Comparison of ENCODE assay signal across 21 cellular contexts in genomic region chr20:1402149-1402548, GRCh38. TPM values are rescaled to one million over a fixed set of nuclear protein-coding genes. Genes with fewer than 3 reads are reported as not detected.
A peak's percentile ranks its signal among the peaks of the same experiment; 100 is the strongest.
DNase-seq lines count a peak whose midpoint lies in the region; ATAC-seq, FAIRE-seq and TF ChIP-seq lines count a peak whose summit lies in the region.
"Had no signal": no experiment of that assay in that cellular context is flagged by ENCODE, and none has a peak within 500 bp of the region (broad histone marks: within the 10 kb centered on the region; RNA-seq: fewer than 3 reads in every experiment).

No MANE protein-coding gene starts in this region.

- no peaks in the 10 kb centered on the region for H3K79me2 ChIP-seq in DND-41 (ENCODE audit: insufficient read depth, low read length)
- H3K79me2 ChIP-seq in astrocyte (ENCODE audit: insufficient read depth, low read length) = no peaks in the 10 kb centered on the region

- H3K27me3 ChIP-seq in DND-41 (ENCODE audit: insufficient read depth, low read length, poor library complexity) = no peaks in the 10 kb centered on the region
- peaks cover 4% of the 10 kb centered on the region for H3K27me3 ChIP-seq in astrocyte (ENCODE audit: insufficient read depth, low read length)
- no peaks in the 10 kb centered on the region for H3K27me3 ChIP-seq in right lobe of liver
- no peaks in the 10 kb centered on the region for H3K27me3 ChIP-seq in Peyer's patch

- H3K36me3 ChIP-seq in DND-41 (ENCODE audit: insufficient read depth, low read length) (no peaks in the 10 kb centered on the region), astrocyte (ENCODE audit: insufficient read depth, low read length) (no peaks in the 10 kb centered on the region), right lobe of liver (no peaks in the 10 kb centered on the region), Peyer's patch (no peaks in the 10 kb centered on the region)
- H3K36me3 ChIP-seq: esophagus squamous epithelium had no signal

- WGBS in right lobe of liver (ENCODE audit: insufficient coverage, low coverage, low lambda C conversion rate, missing lambda C conversion rate) = 24% methylated on average over 7 of the region's 7 CpGs

- TF ChIP-seq POLR2A in right lobe of liver (IDR thresholded peaks at IDR 0.05) = no peak
- TF ChIP-seq POLR2A in Peyer's patch (IDR thresholded peaks at IDR 0.05) = no peak

- H3K27ac Mint-ChIP-seq in astrocyte (ENCODE audit: unreplicated experiment) = no peak overlapping the region
- no peak overlapping the region for H3K27ac Mint-ChIP-seq in effector memory CD8-positive, alpha-beta T cell
- H3K27ac Mint-ChIP-seq: activated naive CD8-positive, alpha-beta T cell treated with anti-CD3 and anti-CD28 coated beads, Interleukin-2, amount 10 ng/mL, durations not matched to agents 7 days and 5 days; activated T-cell treated with anti-CD3 and anti-CD28 coated beads, Interleukin-2, amount 50 U/mL, for 72 hours; CD8-positive, alpha-beta T cell had no signal

- H3K4me3 Mint-ChIP-seq in astrocyte (ENCODE audit: unreplicated experiment) = no peak overlapping the region
- H3K4me3 Mint-ChIP-seq in effector memory CD8-positive, alpha-beta T cell = no peak overlapping the region
- H3K4me3 Mint-ChIP-seq: activated naive CD8-positive, alpha-beta T cell treated with anti-CD3 and anti-CD28 coated beads, Interleukin-2, amount 10 ng/mL, durations not matched to agents 7 days and 5 days; activated T-cell treated with anti-CD3 and anti-CD28 coated beads, Interleukin-2, amount 50 U/mL, for 72 hours; CD8-positive, alpha-beta T cell had no signal

- H3K4me2 ChIP-seq in DND-41 (ENCODE audit: insufficient read depth, low read length) (no peak overlapping the region), astrocyte (ENCODE audit: low read length) (no peak overlapping the region)

- H3K4me1 ChIP-seq in DND-41 (ENCODE audit: insufficient read depth, low read length) (peaks cover 22% of the 10 kb centered on the region), astrocyte (ENCODE audit: insufficient read depth, low read length) (peaks cover 11% of the 10 kb centered on the region), right lobe of liver (peaks cover 0 to 30% (median 10%) of the 10 kb centered on the region in 4 donors), Peyer's patch (peaks cover 0 to 26% (median 4%) of the 10 kb centered on the region in 4 donors)

- H4K20me1 ChIP-seq in DND-41 (ENCODE audit: insufficient read depth, low read length) (no peaks in the 10 kb centered on the region), astrocyte (ENCODE audit: insufficient read depth, low read length) (no peaks in the 10 kb centered on the region)

- H3K27ac ChIP-seq in DND-41 (ENCODE audit: low read length) = no peak overlapping the region
- no peak overlapping the region for H3K27ac ChIP-seq in astrocyte (ENCODE audit: low read depth, low read length)
- peak overlapping the region in 2 of 3 donors; percentile 63 to 73 for H3K27ac ChIP-seq in right lobe of liver
- H3K27ac ChIP-seq in Peyer's patch = peak overlapping the region in 1 of 4 donors; percentile 70
- H3K27ac ChIP-seq: dorsolateral prefrontal cortex, esophagus squamous epithelium had no signal

- H3K9me3 ChIP-seq in DND-41 (ENCODE audit: insufficient read depth, low read length, severe bottlenecking) = no peaks in the 10 kb centered on the region
- no peaks in the 10 kb centered on the region for H3K9me3 ChIP-seq in astrocyte (ENCODE audit: insufficient read depth, low read depth, low read length)
- no peaks in the 10 kb centered on the region for H3K9me3 ChIP-seq in right lobe of liver
- no peaks in the 10 kb centered on the region for H3K9me3 ChIP-seq in Peyer's patch
- H3K9me3 ChIP-seq: esophagus squamous epithelium had no signal

- TF ChIP-seq CTCF in DND-41 (IDR thresholded peaks at IDR 0.05; ENCODE audit: borderline replicate concordance, extremely low read depth, low read length, poor library complexity, severe bottlenecking) = no peak
- no peak for TF ChIP-seq CTCF in astrocyte (IDR thresholded peaks at IDR 0.05; ENCODE audit: insufficient read depth, low read depth, low read length)
- TF ChIP-seq CTCF in right lobe of liver (IDR thresholded peaks at IDR 0.05) = no peak
- no peak for TF ChIP-seq CTCF in Peyer's patch (IDR thresholded peaks at IDR 0.05)

- no peak overlapping the region for H3K9ac ChIP-seq in DND-41 (ENCODE audit: low read depth, low read length)
- no peak overlapping the region for H3K9ac ChIP-seq in astrocyte (ENCODE audit: low read length)

- H2AFZ ChIP-seq in DND-41 (ENCODE audit: low read depth, low read length) (no peak overlapping the region), astrocyte (ENCODE audit: low read depth, low read length) (no peak overlapping the region)

- no peaks in the 10 kb centered on the region for H3K36me3 Mint-ChIP-seq in astrocyte (ENCODE audit: low read depth, unreplicated experiment)
- H3K36me3 Mint-ChIP-seq in effector memory CD8-positive, alpha-beta T cell (ENCODE audit: insufficient read depth) = no peaks in the 10 kb centered on the region
- H3K36me3 Mint-ChIP-seq: CD8-positive, alpha-beta T cell had no signal

- intact Hi-C loops in right lobe of liver (cut with DNase I) = no loop called here

- H3K9me3 Mint-ChIP-seq in astrocyte (ENCODE audit: unreplicated experiment) = peaks cover 13% of the 10 kb centered on the region
- no peaks in the 10 kb centered on the region for H3K9me3 Mint-ChIP-seq in effector memory CD8-positive, alpha-beta T cell

- H3K27me3 Mint-ChIP-seq in astrocyte (ENCODE audit: low read depth, unreplicated experiment) = peaks cover 11% of the 10 kb centered on the region
- H3K27me3 Mint-ChIP-seq in effector memory CD8-positive, alpha-beta T cell = peaks cover 51 to 90% of the 10 kb centered on the region in 2 donors

- no peak for FAIRE-seq in astrocyte (lab: Jason Lieb, UNC)
- FAIRE-seq: urothelium cell line had no signal

- ATAC-seq in DND-41 (ENCODE audit: insufficient read depth, low read depth) (peak; percentile 86), right lobe of liver (peak in 2 of 4 donors; percentile 11 to 29)
- no peak for ATAC-seq in effector memory CD8-positive, alpha-beta T cell (replicated peaks)
- ATAC-seq: activated T-cell treated with anti-CD3 and anti-CD28 coated beads, Interleukin-2, amount 50 U/mL, for 72 hours; CD8-positive, alpha-beta T cell; sciatic nerve had no signal

- DNase-seq in DND-41 = peak; percentile 70
- peak; percentile 99 for DNase-seq in M059J (ENCODE audit: low read depth)
- peak; percentile 65 for DNase-seq in astrocyte (ENCODE audit: low read depth)
- DNase-seq in right lobe of liver = no peak
- DNase-seq in OCI-M2 (lab: John Stamatoyannopoulos, UW; ENCODE audit: unreplicated experiment) = no peak
- DNase-seq in NCI-H526 treated with DMSO at 0.1 percent for 48 hours (lab: John Stamatoyannopoulos, UW) = no peak
- DNase-seq in effector memory CD8-positive, alpha-beta T cell = no peak
- DNase-seq in Peyer's patch = no peak
- DNase-seq: activated naive CD8-positive, alpha-beta T cell treated with anti-CD3 and anti-CD28 coated beads, Interleukin-2, amount 10 ng/mL, durations not matched to agents 7 days and 5 days; activated T-cell treated with anti-CD3 and anti-CD28 coated beads, Interleukin-2, amount 50 U/mL, for 72 hours; CD8-positive, alpha-beta T cell; DMS79 treated with DMSO at 0.1 percent for 48 hours; dorsolateral prefrontal cortex; esophagus squamous epithelium; hypothalamus; left colon; NCI-H2081; nucleus accumbens; stimulated activated CD4-positive, alpha-beta T cell treated with anti-CD3 and anti-CD28 coated beads, Interleukin-1b, Interleukin-23, amount 100 ng/mL, for 48 hours had no signal

- H3K4me1 Mint-ChIP-seq in astrocyte (ENCODE audit: low read depth, unreplicated experiment) = peaks cover 18% of the 10 kb centered on the region
- peaks cover 9 to 10% of the 10 kb centered on the region in 2 donors for H3K4me1 Mint-ChIP-seq in effector memory CD8-positive, alpha-beta T cell (ENCODE audit: low read depth in 2 of 2)

- no peak overlapping the region for H3K4me3 ChIP-seq in DND-41 (ENCODE audit: low read depth in 1 of 2, low read length in 2 of 2)
- no peak overlapping the region for H3K4me3 ChIP-seq in astrocyte (ENCODE audit: insufficient read depth, low read depth, low read length)
- H3K4me3 ChIP-seq in right lobe of liver = no peak overlapping the region
- no peak overlapping the region for H3K4me3 ChIP-seq in Peyer's patch
- H3K4me3 ChIP-seq: dorsolateral prefrontal cortex, esophagus squamous epithelium had no signal

RNA-seq across cellular contexts. Expression of gene FKBP1A, which starts 9.3 kb away (rescaled TPM):
- total RNA-seq in M059J (2014; rRNA removed; shearing (Covaris generic)) = 387 and 462 TPM in 2 replicates
- total RNA-seq in astrocyte (360 and 379 TPM in 2 replicates), right lobe of liver (10 to 100 TPM; 56.9 to 86.9 (median 63.4) TPM), Peyer's patch (100 to 1,000 TPM in 2 of 4 donors, 10 to 100 TPM in 2; 76.9 to 165 (median 98.5) TPM)

Comparison
In these comparisons a context has a peak if more than half of its experiments do, and no peak if none do; other contexts are left out.
1. DNase-seq: peak in DND-41 (single experiment), M059J (single experiment) and astrocyte (single experiment); none in right lobe of liver (0 of 3), OCI-M2 (single experiment), NCI-H526 treated with DMSO at 0.1 percent for 48 hours (single experiment), effector memory CD8-positive, alpha-beta T cell (0 of 3) and Peyer's patch (0 of 3).
2. H3K27ac ChIP-seq: peak in right lobe of liver (2 of 3); none in DND-41 (single experiment) and astrocyte (single experiment).